Comparison of ENCODE assay signal across 27 cellular contexts in genomic region chr15:85000937-85001336, GRCh38. TPM values are rescaled to one million over a fixed set of nuclear protein-coding genes. Genes with fewer than 3 reads are reported as not detected.
DNase-seq lines count a peak whose midpoint lies in the region; ATAC-seq and TF ChIP-seq lines count a peak whose summit lies in the region.
"Had no signal": no experiment of that assay in that cellular context is flagged by ENCODE, and none has a peak within 500 bp of the region (broad histone marks: within the 10 kb centered on the region; RNA-seq: fewer than 3 reads in every experiment).

No MANE protein-coding gene starts in this region.

- ATAC-seq in heart right ventricle (peak in 5 of 8 donors; percentile 32 to 64 (median 47)), natural killer cell (no peak)
- ATAC-seq in naive thymus-derived CD4-positive, alpha-beta T cell, result no peak
- ATAC-seq: activated naive CD4-positive, alpha-beta T cell treated with anti-CD3 and anti-CD28 coated beads, Interleukin-2, amount 50 U/mL, for 72 hours; activated T-helper 17 cell treated with anti-CD3 and anti-CD28 coated beads, Interleukin-2, amount 50 U/mL, for 72 hours; effector memory CD8-positive, alpha-beta T cell; stimulated activated effector memory CD8-positive, alpha-beta T cell treated with anti-CD3 and anti-CD28 coated beads, Interleukin-12 subunit alpha, Interleukin-12 subunit beta, amount 100 ng/mL, for 72 hours had no signal

- H3K4me3 Mint-ChIP-seq in nephron, result no peak overlapping the region
- no peak overlapping the region for H3K4me3 Mint-ChIP-seq in naive thymus-derived CD4-positive, alpha-beta T cell
- H3K4me3 Mint-ChIP-seq in natural killer cell, result no peak overlapping the region
- H3K4me3 Mint-ChIP-seq: activated T-helper 17 cell treated with anti-CD3 and anti-CD28 coated beads, Interleukin-2, amount 50 U/mL, for 72 hours; effector memory CD8-positive, alpha-beta T cell; mesothelial cell of epicardium; neural crest cell; stimulated activated effector memory CD8-positive, alpha-beta T cell treated with anti-CD3 and anti-CD28 coated beads, Interleukin-12 subunit alpha, Interleukin-12 subunit beta, amount 100 ng/mL, for 72 hours had no signal

- no peaks in the 10 kb centered on the region for H3K36me3 Mint-ChIP-seq in nephron (ENCODE audit: low read depth)
- peaks cover 0 to 9% (median 0%) of the 10 kb centered on the region in 5 donors for H3K36me3 Mint-ChIP-seq in naive thymus-derived CD4-positive, alpha-beta T cell
- no peaks in the 10 kb centered on the region for H3K36me3 Mint-ChIP-seq in natural killer cell
- H3K36me3 Mint-ChIP-seq: activated naive CD4-positive, alpha-beta T cell treated with anti-CD3 and anti-CD28 coated beads, Interleukin-2, amount 50 U/mL, for 72 hours; mesothelial cell of epicardium; stimulated activated effector memory CD8-positive, alpha-beta T cell treated with anti-CD3 and anti-CD28 coated beads, Interleukin-12 subunit alpha, Interleukin-12 subunit beta, amount 100 ng/mL, for 72 hours had no signal

- CTCF ChIA-PET in naive thymus-derived CD4-positive, alpha-beta T cell (lab: Charles Lee), result interaction anchor here (1.1 kb wide), 1 partner anchor 44 kb away, joined by 3 read pairs; no protein-coding TSS in a partner anchor

- H3K9me3 Mint-ChIP-seq in nephron (no peaks in the 10 kb centered on the region), natural killer cell (no peaks in the 10 kb centered on the region)
- H3K9me3 Mint-ChIP-seq in naive thymus-derived CD4-positive, alpha-beta T cell, result no peaks in the 10 kb centered on the region
- H3K9me3 Mint-ChIP-seq: activated naive CD4-positive, alpha-beta T cell treated with anti-CD3 and anti-CD28 coated beads, Interleukin-2, amount 50 U/mL, for 72 hours; activated T-helper 17 cell treated with anti-CD3 and anti-CD28 coated beads, Interleukin-2, amount 50 U/mL, for 72 hours; effector memory CD8-positive, alpha-beta T cell; mesothelial cell of epicardium; neural crest cell; stimulated activated effector memory CD8-positive, alpha-beta T cell treated with anti-CD3 and anti-CD28 coated beads, Interleukin-12 subunit alpha, Interleukin-12 subunit beta, amount 100 ng/mL, for 72 hours had no signal

- H3K27ac Mint-ChIP-seq in nephron (peak overlapping the region in 2 of 3 experiments; percentile 9 to 43), natural killer cell (no peak overlapping the region)
- peak overlapping the region in 2 of 9 donors; percentile 12 to 38 for H3K27ac Mint-ChIP-seq in naive thymus-derived CD4-positive, alpha-beta T cell
- H3K27ac Mint-ChIP-seq: activated naive CD4-positive, alpha-beta T cell treated with anti-CD3 and anti-CD28 coated beads, Interleukin-2, amount 50 U/mL, for 72 hours; activated T-helper 17 cell treated with anti-CD3 and anti-CD28 coated beads, Interleukin-2, amount 50 U/mL, for 72 hours; effector memory CD8-positive, alpha-beta T cell; mesothelial cell of epicardium; stimulated activated effector memory CD8-positive, alpha-beta T cell treated with anti-CD3 and anti-CD28 coated beads, Interleukin-12 subunit alpha, Interleukin-12 subunit beta, amount 100 ng/mL, for 72 hours had no signal

- DNase-seq in heart right ventricle (no peak), cardiac septum (ENCODE audit: low spot score) (no peak), fibroblast of pulmonary artery (ENCODE audit: low read depth) (no peak), DMS79 treated with DMSO at 0.1 percent for 48 hours (lab: John Stamatoyannopoulos, UW) (no peak), natural killer cell (no peak), H4 (ENCODE audit: low spot score) (no peak)
- DNase-seq in naive thymus-derived CD4-positive, alpha-beta T cell, result no peak
- DNase-seq: activated CD8-positive, alpha-beta memory T cell treated with anti-CD3 and anti-CD28 coated beads, Interleukin-2, amount 50 U/mL, for 4 hours; cerebellar nuclear complex; effector memory CD8-positive, alpha-beta T cell; Kasumi-1; NCI-H1694 treated with DMSO at 0.1 percent for 48 hours; NCI-H2171 treated with DMSO at 0.1 percent for 48 hours; NCI-H526; posterior cingulate gyrus; SK-N-SH; stimulated activated CD4-positive, alpha-beta T cell treated with anti-CD3 and anti-CD28 coated beads, Interleukin-2, amount 100 ng/mL, for 24 hours had no signal

- H3K36me3 ChIP-seq in heart right ventricle, result no peaks in the 10 kb centered on the region
- H3K36me3 ChIP-seq in naive thymus-derived CD4-positive, alpha-beta T cell (ENCODE audit: control insufficient read depth in 2 of 3, insufficient read depth in 3 of 3, low read length in 3 of 3), result no peaks in the 10 kb centered on the region
- H3K36me3 ChIP-seq: ascending aorta, esophagus muscularis mucosa had no signal

- H3K4me1 Mint-ChIP-seq in nephron, result peaks cover 5% of the 10 kb centered on the region
- peaks cover 12 to 66% (median 51%) of the 10 kb centered on the region in 7 donors for H3K4me1 Mint-ChIP-seq in naive thymus-derived CD4-positive, alpha-beta T cell
- peaks cover 23 to 28% of the 10 kb centered on the region in 2 donors for H3K4me1 Mint-ChIP-seq in natural killer cell
- H3K4me1 Mint-ChIP-seq: neural crest cell had no signal

- peak overlapping the region in 7 of 10 donors; percentile 8 to 68 (median 47) for H3K27ac ChIP-seq in heart right ventricle
- no peak overlapping the region for H3K27ac ChIP-seq in naive thymus-derived CD4-positive, alpha-beta T cell (ENCODE audit: low read depth, low read length)
- H3K27ac ChIP-seq: BLaER1 treated with 17β-estradiol and CSF1 and Interleukin-3, amounts not matched to agents 10 nM and 100 nM; esophagus muscularis mucosa had no signal

- 45 to 56% methylated on average over 5 of the region's 5 CpGs for WGBS in heart right ventricle, 2 donors

- no peaks in the 10 kb centered on the region for H3K27me3 ChIP-seq in heart right ventricle
- H3K27me3 ChIP-seq in naive thymus-derived CD4-positive, alpha-beta T cell (ENCODE audit: control insufficient read depth in 2 of 2, insufficient read depth in 2 of 2, low read length in 2 of 2), result no peaks in the 10 kb centered on the region
- H3K27me3 ChIP-seq: ascending aorta; BLaER1 treated with 17β-estradiol and CSF1 and Interleukin-3, amounts not matched to agents 10 nM and 100 nM; esophagus muscularis mucosa had no signal

- intact Hi-C loops in heart right ventricle (cut with DNase I) (loop anchor here in 1 of 10 donors (10.0 kb wide), 1 partner anchor 46 kb away; no protein-coding TSS in a partner anchor), cardiac septum (cut with DNase I) (no loop called here), natural killer cell (cut with micrococcal nuclease) (no loop called here)
- intact Hi-C loops in naive thymus-derived CD4-positive, alpha-beta T cell (cut with micrococcal nuclease), result no loop called here

- no peak overlapping the region for H3K4me3 ChIP-seq in heart right ventricle
- no peak overlapping the region for H3K4me3 ChIP-seq in fibroblast of pulmonary artery (replicated peaks; ENCODE audit: low read depth, low read length)
- H3K4me3 ChIP-seq in naive thymus-derived CD4-positive, alpha-beta T cell (ENCODE audit: low read length), result no peak overlapping the region
- H3K4me3 ChIP-seq: ascending aorta; BLaER1 treated with 17β-estradiol and CSF1 and Interleukin-3, amounts not matched to agents 10 nM and 100 nM; esophagus muscularis mucosa; skin epidermis had no signal

- H3K9me3 ChIP-seq in heart right ventricle, result no peaks in the 10 kb centered on the region
- no peaks in the 10 kb centered on the region for H3K9me3 ChIP-seq in naive thymus-derived CD4-positive, alpha-beta T cell (ENCODE audit: control insufficient read depth in 2 of 3, low read length in 3 of 3)
- H3K9me3 ChIP-seq: ascending aorta; BLaER1 treated with 17β-estradiol and CSF1 and Interleukin-3, amounts not matched to agents 10 nM and 100 nM; esophagus muscularis mucosa; SK-N-SH had no signal

- H3K27me3 Mint-ChIP-seq in nephron (ENCODE audit: low read depth) (no peaks in the 10 kb centered on the region), natural killer cell (ENCODE audit: low read depth in 2 of 2) (no peaks in the 10 kb centered on the region)
- H3K27me3 Mint-ChIP-seq in naive thymus-derived CD4-positive, alpha-beta T cell, result no peaks in the 10 kb centered on the region
- H3K27me3 Mint-ChIP-seq: activated T-helper 17 cell treated with anti-CD3 and anti-CD28 coated beads, Interleukin-2, amount 50 U/mL, for 72 hours; effector memory CD8-positive, alpha-beta T cell had no signal

- H3K4me1 ChIP-seq in heart right ventricle, result peaks cover 11 to 73% (median 61%) of the 10 kb centered on the region in 9 donors
- peaks cover 3 to 7% of the 10 kb centered on the region in 2 donors for H3K4me1 ChIP-seq in naive thymus-derived CD4-positive, alpha-beta T cell (ENCODE audit: control insufficient read depth in 2 of 2, insufficient read depth in 2 of 2, low read length in 2 of 2)

- POLR2A ChIA-PET in naive thymus-derived CD4-positive, alpha-beta T cell (lab: Charles Lee), result interaction anchor here (0.6 kb wide), 1 partner anchor 17 kb away, joined by 3 read pairs; no protein-coding TSS in a partner anchor

- TF ChIP-seq CTCF in heart right ventricle (IDR thresholded peaks at IDR 0.05) (peak in 1 of 9 donors; percentile 8), fibroblast of pulmonary artery (IDR thresholded peaks at IDR 0.05; ENCODE audit: low read length, missing control alignments) (peak; percentile 2), nephron (IDR thresholded peaks at IDR 0.05; ENCODE audit: unreplicated experiment in 3 of 3) (no peak), natural killer cell (IDR thresholded peaks at IDR 0.05) (no peak)

RNA-seq across cellular contexts. Expression of gene PDE8A, which starts 19.3 kb away (rescaled TPM):
- 10 to 100 TPM; 13.1 to 20.3 (median 17.4) TPM for total RNA-seq in heart right ventricle
- 10 to 100 TPM; 10.9 to 46.7 TPM for polyA plus RNA-seq in heart right ventricle
- total RNA-seq in cardiac septum, result 28.2 TPM
- total RNA-seq in naive thymus-derived CD4-positive, alpha-beta T cell, result 10 to 100 TPM; 17.4 to 43.3 (median 33.8) TPM
- polyA plus RNA-seq in naive thymus-derived CD4-positive, alpha-beta T cell, result 1 to 10 TPM; 1.7 to 4.3 TPM
- total RNA-seq in natural killer cell, result 10 to 100 TPM; 21.0 to 24.2 (median 23.8) TPM
- 16.4 and 21.5 TPM in 2 replicates for total RNA-seq in H4 (2014; rRNA removed; shearing (Covaris generic))

Comparison
In these comparisons a context has a peak if more than half of its experiments do, and no peak if none do; other contexts are left out.
1. ATAC-seq: peak in heart right ventricle (5 of 8); none in naive thymus-derived CD4-positive, alpha-beta T cell (single experiment) and natural killer cell (0 of 3).
2. H3K27ac Mint-ChIP-seq: peak in nephron (2 of 3); none in natural killer cell (0 of 2).